8 cellular contexts compared by ENCODE assay signal in genomic region chr14:74531467-74531866, GRCh38. TPM values are rescaled to one million over a fixed set of nuclear protein-coding genes. Genes with fewer than 3 reads are reported as not detected.
A peak's percentile ranks its signal among the peaks of the same experiment; 100 is the strongest.
DNase-seq lines count a peak whose midpoint lies in the region; FAIRE-seq and TF ChIP-seq lines count a peak whose summit lies in the region.

No MANE protein-coding gene starts in this region.

- no peak overlapping the region for H2AK5ac ChIP-seq in mesenchymal stem cell (ENCODE audit: low read length, severe bottlenecking)

- H4K20me1 ChIP-seq in endothelial cell of umbilical vein (replicated peaks; ENCODE audit: control insufficient read depth, extremely low read depth, insufficient read depth, low read length), result no peaks in the 10 kb centered on the region

- no TSS peak for BruUV-seq in endothelial cell of umbilical vein (replicated peaks; lab: Mats Ljungman, UMichigan)

- H3K23ac ChIP-seq in mesenchymal stem cell (ENCODE audit: low read length in 2 of 2), result no peak overlapping the region

- no peaks in the 10 kb centered on the region for H3K79me2 ChIP-seq in endothelial cell of umbilical vein (ENCODE audit: control insufficient read depth, insufficient read depth, low read length)

- intact Hi-C loops in endothelial cell of umbilical vein (cut with micrococcal nuclease), result no loop called here

- no peak for FAIRE-seq in endothelial cell of umbilical vein (lab: Jason Lieb, UNC)

- H3K4me3 ChIP-seq in GM12865 (ENCODE audit: low read depth, low read length) (no peak overlapping the region), endothelial cell of umbilical vein (replicated peaks in 1 of 3; ENCODE audit: insufficient read depth in 1 of 3, low read depth in 1 of 3, low read length in 3 of 3) (no peak overlapping the region), mesenchymal stem cell (ENCODE audit: insufficient read depth in 1 of 2, low read depth in 1 of 2, low read length in 2 of 2) (no peak overlapping the region)

- WGBS in mesenchymal stem cell, result 63% methylated on average over 5 of the region's 5 CpGs

- no peaks in the 10 kb centered on the region for H3K4me1 ChIP-seq in endothelial cell of umbilical vein (ENCODE audit: control insufficient read depth, extremely low read depth, insufficient read depth, low read length)
- H3K4me1 ChIP-seq in mesenchymal stem cell (ENCODE audit: control insufficient read depth, insufficient read depth, low read depth, low read length), result peaks cover 8% of the 10 kb centered on the region

- H3K27me3 ChIP-seq in endothelial cell of umbilical vein (ENCODE audit: control insufficient read depth in 2 of 2, insufficient read depth in 2 of 2, low read length in 2 of 2) (no peaks in the 10 kb centered on the region), mesenchymal stem cell (ENCODE audit: control insufficient read depth in 1 of 2, insufficient read depth in 1 of 2, low read length in 2 of 2) (no peaks in the 10 kb centered on the region)

- H4K91ac ChIP-seq in mesenchymal stem cell (ENCODE audit: low read length), result no peak overlapping the region

- H3K9me3 ChIP-seq in endothelial cell of umbilical vein (replicated peaks; ENCODE audit: control insufficient read depth, insufficient read depth, low read length) (no peaks in the 10 kb centered on the region), mesenchymal stem cell (ENCODE audit: control insufficient read depth, low read length) (no peaks in the 10 kb centered on the region)

- H3K18ac ChIP-seq in mesenchymal stem cell (ENCODE audit: low read depth in 1 of 2, low read length in 2 of 2), result no peak overlapping the region

- no peak overlapping the region for H2BK12ac ChIP-seq in mesenchymal stem cell (ENCODE audit: low read length in 2 of 2)

- no peak for TF ChIP-seq POLR2A in endothelial cell of umbilical vein (IDR thresholded peaks at IDR 0.05; ENCODE audit: low read depth, low read length)

- TF ChIP-seq CTCF in GM12865 (IDR thresholded peaks at IDR 0.05; ENCODE audit: insufficient read depth, low read depth, low read length, missing control alignments), result no peak
- TF ChIP-seq CTCF in endothelial cell of umbilical vein (IDR thresholded peaks at IDR 0.05; ENCODE audit: extremely low read depth in 1 of 2, insufficient read depth in 1 of 2, low read depth in 1 of 2, low read length in 2 of 2), result peak in 1 of 2 donors; percentile 14

- no peak overlapping the region for H2BK120ac ChIP-seq in mesenchymal stem cell (ENCODE audit: low read depth, low read length)

- H3K36me3 ChIP-seq in endothelial cell of umbilical vein (ENCODE audit: control insufficient read depth in 2 of 2, extremely low read depth in 1 of 2, insufficient read depth in 2 of 2, low read length in 2 of 2) (peaks cover 13 to 53% of the 10 kb centered on the region in 2 experiments), mesenchymal stem cell (ENCODE audit: control insufficient read depth in 1 of 2, insufficient read depth in 2 of 2, low read depth in 1 of 2, low read length in 2 of 2) (peaks cover 93 to 94% of the 10 kb centered on the region in 2 experiments)

- CTCF ChIA-PET in endothelial cell of umbilical vein (lab: Charles Lee), result no interaction called here

- H3K79me1 ChIP-seq in mesenchymal stem cell (replicated peaks; ENCODE audit: low read length, poor library complexity, severe bottlenecking), result peaks cover 7% of the 10 kb centered on the region

- H2BK15ac ChIP-seq in mesenchymal stem cell (ENCODE audit: low read depth, poor library complexity, severe bottlenecking), result no peak overlapping the region

- no peaks in the 10 kb centered on the region for H3K9me1 ChIP-seq in endothelial cell of umbilical vein (replicated peaks; ENCODE audit: control insufficient read depth, extremely low read depth, insufficient read depth, low read length)

- no peak overlapping the region for H2BK5ac ChIP-seq in mesenchymal stem cell (ENCODE audit: low read depth, low read length, poor library complexity, severe bottlenecking)

- dilution Hi-C loops in endothelial cell of umbilical vein (cut with MboI; ENCODE audit: extremely low pct_ligation_motif_present, low sequenced_read_pairs), result no loop called here

- POLR2A ChIA-PET in endothelial cell of umbilical vein (lab: Charles Lee), result no interaction called here

- no peak overlapping the region for H3K9ac ChIP-seq in endothelial cell of umbilical vein (replicated peaks; ENCODE audit: extremely low read depth, insufficient read depth, low read length)
- peak overlapping the region; percentile 85 for H3K9ac ChIP-seq in mesenchymal stem cell (ENCODE audit: low read length)

- no peak overlapping the region for H3K4ac ChIP-seq in mesenchymal stem cell (ENCODE audit: low read depth in 1 of 2, low read length in 2 of 2)

- no peak overlapping the region for H4K8ac ChIP-seq in mesenchymal stem cell (ENCODE audit: low read length)

- H3K4me2 ChIP-seq in endothelial cell of umbilical vein (ENCODE audit: insufficient read depth, low read length), result no peak overlapping the region
- no peak overlapping the region for H3K4me2 ChIP-seq in mesenchymal stem cell (ENCODE audit: low read length, poor library complexity, severe bottlenecking)

- DNase-seq in GM12865 (ENCODE audit: low read depth) (peak; percentile 6), NCI-H460 (ENCODE audit: extremely low read depth, low read depth) (peak; percentile 23), endothelial cell of umbilical vein (ENCODE audit: low read depth, low spot score) (peak; percentile 13), mesenchymal stem cell (peak; percentile 21), NCI-H526 treated with DMSO at 0.1 percent for 48 hours (lab: John Stamatoyannopoulos, UW) (no peak), SIG-M5 (lab: John Stamatoyannopoulos, UW) (no peak), NCI-H1105 (lab: John Stamatoyannopoulos, UW) (no peak), SKM-1 treated with dmso at 0.1 percent for 144 hours (lab: John Stamatoyannopoulos, UW; ENCODE audit: unreplicated experiment) (no peak)

- H2AFZ ChIP-seq in endothelial cell of umbilical vein (ENCODE audit: low read depth, low read length) (no peak overlapping the region), mesenchymal stem cell (ENCODE audit: low read depth, low read length) (no peak overlapping the region)

- no peak overlapping the region for H3K14ac ChIP-seq in mesenchymal stem cell (ENCODE audit: low read length in 2 of 2)

- H3K27ac ChIP-seq in endothelial cell of umbilical vein (ENCODE audit: insufficient read depth, low read depth, low read length) (no peak overlapping the region), mesenchymal stem cell (ENCODE audit: low read length, poor library complexity, severe bottlenecking) (no peak overlapping the region)

TF ChIP-seq in endothelial cell of umbilical vein, 7 proteins besides CTCF, POLR2A, EP300 and RAD21:
- TF ChIP-seq MAX (IDR thresholded peaks at IDR 0.05; ENCODE audit: insufficient read depth, insufficient read length) (no peak), POLR2AphosphoS5 (IDR thresholded peaks at IDR 0.05; ENCODE audit: insufficient read depth, low read depth, low read length) (peak; percentile 3), FOS (IDR thresholded peaks at IDR 0.05; ENCODE audit: borderline replicate concordance, insufficient read depth, low read length) (no peak)

RNA-seq across cellular contexts. Expression of gene ISCA2, which starts 37.9 kb away (rescaled TPM):
- 18.4 and 24.3 TPM in 2 replicates for total RNA-seq in NCI-H460 (2014; rRNA removed; shearing (Covaris generic))
- 27.3 and 39.7 TPM in 2 replicates for polyA plus RNA-seq in NCI-H460 (2014; cell fraction: nucleus; rRNA removed)
- total RNA-seq in endothelial cell of umbilical vein, result 21.7 and 22.6 TPM in 2 replicates
- 25.7 and 29.6 TPM in 2 replicates for polyA plus RNA-seq in endothelial cell of umbilical vein
- 29.9 and 30.6 TPM in 2 replicates for polyA plus RNA-seq in endothelial cell of umbilical vein (2011; cell fraction: cytosol; rRNA removed)
- polyA plus RNA-seq in endothelial cell of umbilical vein (2011; cell fraction: nucleus; rRNA removed), result 11.3 and 13.2 TPM in 2 replicates
- polyA plus RNA-seq in endothelial cell of umbilical vein (2012), result 13.3 and 17.7 TPM in 2 replicates
- polyA minus RNA-seq in endothelial cell of umbilical vein, result 5.1 and 5.4 TPM in 2 replicates
- 3.7 TPM for polyA minus RNA-seq in endothelial cell of umbilical vein (2011; cell fraction: cytosol; rRNA and poly(A)+ RNA removed)
- polyA minus RNA-seq in endothelial cell of umbilical vein (2011; cell fraction: nucleus; rRNA and poly(A)+ RNA removed), result 2.6 and 4.0 TPM in 2 replicates
- 37.5 TPM for polyA plus RNA-seq in mesenchymal stem cell (2013, experiment 1 of 2)
- 35.9 TPM for polyA plus RNA-seq in mesenchymal stem cell (2013, experiment 2 of 2)

RNA-seq across cellular contexts. Expression of gene NPC2, which starts 38.4 kb away (rescaled TPM):
- total RNA-seq in NCI-H460 (2014; rRNA removed; shearing (Covaris generic)), result 59.3 and 74.8 TPM in 2 replicates
- 53.5 and 81.7 TPM in 2 replicates for polyA plus RNA-seq in NCI-H460 (2014; cell fraction: nucleus; rRNA removed)
- 203 and 238 TPM in 2 replicates for total RNA-seq in endothelial cell of umbilical vein
- 405 and 406 TPM in 2 replicates for polyA plus RNA-seq in endothelial cell of umbilical vein
- polyA plus RNA-seq in endothelial cell of umbilical vein (2011; cell fraction: cytosol; rRNA removed), result 757 and 765 TPM in 2 replicates
- polyA plus RNA-seq in endothelial cell of umbilical vein (2011; cell fraction: nucleus; rRNA removed), result 162 and 233 TPM in 2 replicates
- polyA plus RNA-seq in endothelial cell of umbilical vein (2012), result 431 and 445 TPM in 2 replicates
- 228 and 317 TPM in 2 replicates for polyA minus RNA-seq in endothelial cell of umbilical vein
- 31.7 TPM for polyA minus RNA-seq in endothelial cell of umbilical vein (2011; cell fraction: cytosol; rRNA and poly(A)+ RNA removed)
- polyA minus RNA-seq in endothelial cell of umbilical vein (2011; cell fraction: nucleus; rRNA and poly(A)+ RNA removed), result 43.1 and 61.9 TPM in 2 replicates
- polyA plus RNA-seq in mesenchymal stem cell (2013, experiment 1 of 2), result 939 TPM
- polyA plus RNA-seq in mesenchymal stem cell (2013, experiment 2 of 2), result 965 TPM

Comparison
In these comparisons a context has a peak if more than half of its experiments do, and no peak if none do; other contexts are left out.
1. DNase-seq: peak in GM12865 (single experiment), NCI-H460 (single experiment), endothelial cell of umbilical vein (single experiment) and mesenchymal stem cell (single experiment); none in NCI-H526 treated with DMSO at 0.1 percent for 48 hours (single experiment), SIG-M5 (single experiment), NCI-H1105 (single experiment) and SKM-1 treated with dmso at 0.1 percent for 144 hours (single experiment).